In genomic region chr1:17096584-17096983, GRCh38 we compare ENCODE assay signal across 15 cellular contexts. TPM values are rescaled to one million over a fixed set of nuclear protein-coding genes. Genes with fewer than 3 reads are reported as not detected.
DNase-seq lines count a peak whose midpoint lies in the region; ATAC-seq and TF ChIP-seq lines count a peak whose summit lies in the region.
"Had no signal": no experiment of that assay in that cellular context is flagged by ENCODE, and none has a peak within 500 bp of the region (broad histone marks: within the 10 kb centered on the region; RNA-seq: fewer than 3 reads in every experiment).

No MANE protein-coding gene starts in this region.

- peaks cover 13% of the 10 kb centered on the region for H3K27me3 Mint-ChIP-seq in activated CD8-positive, alpha-beta memory T cell treated with anti-CD3 and anti-CD28 coated beads, Interleukin-2, amount 10 ng/mL, durations not matched to agents 7 days and 5 days
- H3K27me3 Mint-ChIP-seq: CD4-positive, alpha-beta memory T cell had no signal

- DNase-seq in caudate nucleus (lab: John Stamatoyannopoulos, UW) = no peak
- DNase-seq in activated CD8-positive, alpha-beta memory T cell treated with anti-CD3 and anti-CD28 coated beads, Interleukin-2, amount 10 ng/mL, durations not matched to agents 7 days and 5 days = no peak
- no peak for DNase-seq in DMS53 (lab: John Stamatoyannopoulos, UW)
- DNase-seq: CD4-positive, alpha-beta memory T cell; DMS153; DND-41; GDM1; HCEC 1CT; KBM-7 had no signal

- H3K4me1 Mint-ChIP-seq in activated CD8-positive, alpha-beta memory T cell treated with anti-CD3 and anti-CD28 coated beads, Interleukin-2, amount 10 ng/mL, durations not matched to agents 7 days and 5 days = no peaks in the 10 kb centered on the region
- H3K4me1 Mint-ChIP-seq: B cell; CD4-positive, alpha-beta memory T cell had no signal

- CTCF ChIA-PET in HEK293 (lab: Yijun Ruan, JAX) = no interaction called here
- CTCF ChIA-PET in activated CD8-positive, alpha-beta memory T cell treated with anti-CD3 and anti-CD28 coated beads, Interleukin-2, amount 10 ng/mL, durations not matched to agents 7 days and 5 days (lab: Charles Lee) = no interaction called here

- H3K9me3 Mint-ChIP-seq in activated CD8-positive, alpha-beta memory T cell treated with anti-CD3 and anti-CD28 coated beads, Interleukin-2, amount 10 ng/mL, durations not matched to agents 7 days and 5 days (ENCODE audit: low read depth) = no peaks in the 10 kb centered on the region

- TF ChIP-seq CTCF in HEK293 (tag by site-specific recombination; IDR thresholded peaks at IDR 0.05) (no peak), neutrophil (IDR thresholded peaks at IDR 0.05) (no peak)

- no peak for ATAC-seq in activated CD8-positive, alpha-beta memory T cell treated with anti-CD3 and anti-CD28 coated beads, Interleukin-2, amount 10 ng/mL, durations not matched to agents 7 days and 5 days
- ATAC-seq in HG03571 (IDR thresholded peaks at IDR 0.05; ENCODE audit: unreplicated experiment) = no peak

- H3K4me3 Mint-ChIP-seq in activated CD8-positive, alpha-beta memory T cell treated with anti-CD3 and anti-CD28 coated beads, Interleukin-2, amount 10 ng/mL, durations not matched to agents 7 days and 5 days = no peak overlapping the region
- H3K4me3 Mint-ChIP-seq: B cell; CD4-positive, alpha-beta memory T cell had no signal

- H3K4me1 ChIP-seq in HEK293 (ENCODE audit: control insufficient read depth, insufficient read depth, low read length) = no peaks in the 10 kb centered on the region
- peaks cover 55 to 62% of the 10 kb centered on the region in 2 experiments for H3K4me1 ChIP-seq in neutrophil (ENCODE audit: control insufficient read depth in 1 of 2, insufficient read depth in 1 of 2, low read depth in 1 of 2, low read length in 1 of 2)

- H3K27ac ChIP-seq in HEK293 (ENCODE audit: extremely low read depth, low read depth, low read length) = no peak overlapping the region
- H3K27ac ChIP-seq in caudate nucleus (ENCODE audit: low read depth, low read length) = peak overlapping the region; percentile 27
- peak overlapping the region; percentile 95 for H3K27ac ChIP-seq in neutrophil
- H3K27ac ChIP-seq in temporal lobe (ENCODE audit: low read depth, low read length) = peak overlapping the region; percentile 80

- no peak overlapping the region for H3K27ac Mint-ChIP-seq in activated CD8-positive, alpha-beta memory T cell treated with anti-CD3 and anti-CD28 coated beads, Interleukin-2, amount 10 ng/mL, durations not matched to agents 7 days and 5 days
- H3K27ac Mint-ChIP-seq: B cell; CD4-positive, alpha-beta memory T cell had no signal

- H3K36me3 ChIP-seq in HEK293 (ENCODE audit: control insufficient read depth in 2 of 2, insufficient read depth in 1 of 2, low read length in 2 of 2) = no peaks in the 10 kb centered on the region
- H3K36me3 ChIP-seq in neutrophil = peaks cover 83% of the 10 kb centered on the region

- POLR2A ChIA-PET in HEK293 (lab: Yijun Ruan, JAX) = no interaction called here

- H3K9me3 ChIP-seq in HEK293 (ENCODE audit: control insufficient read depth, insufficient read depth, low read depth, low read length) (no peaks in the 10 kb centered on the region), neutrophil (no peaks in the 10 kb centered on the region)

- H3K4me3 ChIP-seq in HEK293 (ENCODE audit: low read depth, low read length) (no peak overlapping the region), neutrophil (ENCODE audit: low read depth in 1 of 2, low read length in 1 of 2) (peak overlapping the region in 1 of 2 experiments; percentile 12)

- no peaks in the 10 kb centered on the region for H3K36me3 Mint-ChIP-seq in activated CD8-positive, alpha-beta memory T cell treated with anti-CD3 and anti-CD28 coated beads, Interleukin-2, amount 10 ng/mL, durations not matched to agents 7 days and 5 days
- H3K36me3 Mint-ChIP-seq: CD4-positive, alpha-beta memory T cell had no signal

- H3K27me3 ChIP-seq in neutrophil = no peaks in the 10 kb centered on the region

TF ChIP-seq in HEK293, 187 proteins besides CTCF, POLR2A, EP300 and RAD21:
- TF ChIP-seq ZNF146 (tag by site-specific recombination; IDR thresholded peaks at IDR 0.05) (no peak), ZNF768 (tag by site-specific recombination; IDR thresholded peaks at IDR 0.05) (peak; percentile 76; the same call in 1 of the 2 replicates)
TF ChIP-seq in HEK293: peak in this region for 1.

RNA-seq across cellular contexts. Expression of gene PADI2, which starts 22.7 kb away (rescaled TPM):
- 0.74 TPM for total RNA-seq in temporal lobe
- total RNA-seq in activated CD8-positive, alpha-beta memory T cell treated with anti-CD3 and anti-CD28 coated beads, Interleukin-2, amount 10 ng/mL, durations not matched to agents 7 days and 5 days = under 1 TPM; 0.09 to 0.23 TPM
- total RNA-seq: A172 had no signal

RNA-seq across cellular contexts. Expression of gene SDHB, which starts 42.8 kb away (rescaled TPM):
- 61.5 TPM for total RNA-seq in temporal lobe
- 100 to 1,000 TPM; 108 TPM for total RNA-seq in activated CD8-positive, alpha-beta memory T cell treated with anti-CD3 and anti-CD28 coated beads, Interleukin-2, amount 10 ng/mL, durations not matched to agents 7 days and 5 days
